ENCODE assay signal across 16 cellular contexts in the genomic region with DNA sequence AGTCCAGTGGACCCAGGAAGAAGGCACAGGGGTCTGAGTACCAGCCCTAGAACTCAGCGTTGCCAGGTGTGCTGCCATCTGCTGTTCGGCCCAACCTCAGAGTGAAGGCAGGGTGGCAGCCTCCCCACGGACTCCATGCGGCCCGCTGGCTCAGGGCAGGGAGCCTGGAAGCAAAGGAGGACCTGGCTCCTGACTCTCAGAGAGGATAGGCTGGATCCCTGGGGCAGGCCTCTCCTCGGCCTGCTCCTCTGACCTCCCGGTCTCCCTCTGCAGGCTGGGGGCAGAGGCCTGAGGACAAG. TPM values are rescaled to one million over a fixed set of nuclear protein-coding genes. Genes with fewer than 3 reads are reported as not detected.
A peak's percentile ranks its signal among the peaks of the same experiment; 100 is the strongest.
DNase-seq lines count a peak whose midpoint lies in the region; ATAC-seq and TF ChIP-seq lines count a peak whose summit lies in the region.
"Had no signal": no experiment of that assay in that cellular context is flagged by ENCODE, and none has a peak within 500 bp of the region (broad histone marks: within the 10 kb centered on the region; RNA-seq: fewer than 3 reads in every experiment).

No MANE protein-coding gene starts in this region.

- H2AFZ ChIP-seq in PC-3 (ENCODE audit: low read length) = no peak overlapping the region

- H3K9me3 ChIP-seq in cardiac muscle cell (ENCODE audit: low read depth) (no peaks in the 10 kb centered on the region), PC-3 (ENCODE audit: low read length) (no peaks in the 10 kb centered on the region), esophagus muscularis mucosa (no peaks in the 10 kb centered on the region)
- H3K9me3 ChIP-seq: ovary, SJSA1 had no signal

- TF ChIP-seq CTCF in cardiac muscle cell (IDR thresholded peaks at IDR 0.05; ENCODE audit: low read depth, low read length) = peak; percentile 15
- peak; percentile 41 for TF ChIP-seq CTCF in PC-3 (conservative IDR thresholded peaks at IDR 0.05; ENCODE audit: low read depth, low read length)
- peak; percentile 43 for TF ChIP-seq CTCF in epithelial cell of proximal tubule (conservative IDR thresholded peaks at IDR 0.05; ENCODE audit: low read depth, low read length)
- TF ChIP-seq CTCF in esophagus muscularis mucosa (IDR thresholded peaks at IDR 0.05) = no peak

- WGBS in esophagus muscularis mucosa = 79% methylated on average over 5 of the region's 7 CpGs

- TF ChIP-seq POLR2A in esophagus muscularis mucosa (IDR thresholded peaks at IDR 0.05; ENCODE audit: low read depth) = no peak

- no peak overlapping the region for H3K9ac ChIP-seq in PC-3 (ENCODE audit: low read length)

- DNase-seq in cardiac muscle cell (ENCODE audit: low read depth in 1 of 2, low spot score in 1 of 2) (no peak), cardiac septum (ENCODE audit: low spot score) (no peak), PC-3 (peak; percentile 10), epithelial cell of proximal tubule (ENCODE audit: low read depth) (no peak), ecto neural progenitor cell (ENCODE audit: low spot score) (no peak), MV-4-11 (lab: John Stamatoyannopoulos, UW) (no peak), esophagus muscularis mucosa (ENCODE audit: extremely low spot score) (no peak)
- DNase-seq: activated CD4-positive, CD25-positive, alpha-beta regulatory T cell treated with anti-CD3 and anti-CD28 coated beads, Interleukin-2, amount 50 U/mL, for 72 hours; activated T-cell treated with anti-CD3 and anti-CD28 coated beads, Interleukin-2, amount 50 U/mL, for 72 hours; CD4-positive, CD25-positive, alpha-beta regulatory T cell; mesendoderm; NCI-H2081; ovary had no signal

- H3K27ac ChIP-seq in cardiac muscle cell (no peak overlapping the region), PC-3 (ENCODE audit: low read length) (no peak overlapping the region), esophagus muscularis mucosa (replicated peaks in 1 of 4) (no peak overlapping the region)
- H3K27ac ChIP-seq: ovary, SJSA1 had no signal

- TF ChIP-seq EP300 in esophagus muscularis mucosa (IDR thresholded peaks at IDR 0.05) = no peak

- intact Hi-C loops in cardiac septum (cut with DNase I) (no loop called here), PC-3 (cut with micrococcal nuclease) (no loop called here), esophagus muscularis mucosa (cut with DNase I) (no loop called here)

- H3F3A ChIP-seq in PC-3 (ENCODE audit: low read length, unreplicated experiment) = no peaks in the 10 kb centered on the region

- ATAC-seq in PC-3 (peak; percentile 42), GM19395 (IDR thresholded peaks at IDR 0.05; ENCODE audit: unreplicated experiment) (no peak)
- ATAC-seq: activated T-cell treated with anti-CD3 and anti-CD28 coated beads, Interleukin-2, amount 50 U/mL, for 72 hours; stimulated activated effector memory CD8-positive, alpha-beta T cell treated with anti-CD3 and anti-CD28 coated beads, Interleukin-12 subunit alpha, Interleukin-12 subunit beta, amount 100 ng/mL, for 72 hours had no signal

- H3K4me2 ChIP-seq in PC-3 (ENCODE audit: low read length) = no peak overlapping the region

- no TSS peak for BruUV-seq in PC-3 (replicated peaks; lab: Mats Ljungman, UMichigan)

- POLR2A ChIA-PET in PC-3 (lab: Charles Lee; ENCODE audit: unreplicated experiment) = no interaction called here

- no peak overlapping the region for H3K4me3 ChIP-seq in cardiac muscle cell
- H3K4me3 ChIP-seq in PC-3 (ENCODE audit: low read length) = no peak overlapping the region
- H3K4me3 ChIP-seq in epithelial cell of proximal tubule (ENCODE audit: low read depth, low read length) = no peak overlapping the region
- no peak overlapping the region for H3K4me3 ChIP-seq in esophagus muscularis mucosa
- H3K4me3 ChIP-seq: ovary, SJSA1 had no signal

- H3K79me2 ChIP-seq in PC-3 (ENCODE audit: low read length) = no peaks in the 10 kb centered on the region

- CTCF ChIA-PET in PC-3 (lab: Charles Lee) = no interaction called here

- no peaks in the 10 kb centered on the region for H4K20me1 ChIP-seq in PC-3 (ENCODE audit: low read length)

- H3K9me2 ChIP-seq in PC-3 (replicated peaks; ENCODE audit: low read length) = no peaks in the 10 kb centered on the region

- H3K36me3 ChIP-seq in cardiac muscle cell (peaks cover 24% of the 10 kb centered on the region), PC-3 (ENCODE audit: low read depth, low read length) (peaks cover 11% of the 10 kb centered on the region), esophagus muscularis mucosa (peaks cover 48 to 73% (median 72%) of the 10 kb centered on the region in 4 donors)
- H3K36me3 ChIP-seq: ovary had no signal

- H3K4me1 ChIP-seq in cardiac muscle cell (ENCODE audit: low read depth) (no peaks in the 10 kb centered on the region), PC-3 (ENCODE audit: insufficient read depth, low read length) (no peaks in the 10 kb centered on the region), esophagus muscularis mucosa (no peaks in the 10 kb centered on the region)
- H3K4me1 ChIP-seq: SJSA1 had no signal

- H3K27me3 ChIP-seq in cardiac muscle cell (no peaks in the 10 kb centered on the region), PC-3 (ENCODE audit: low read length) (no peaks in the 10 kb centered on the region), esophagus muscularis mucosa (no peaks in the 10 kb centered on the region)
- H3K27me3 ChIP-seq: ovary, SJSA1 had no signal

RNA-seq across cellular contexts. Expression of gene MCRS1, which starts 10.1 kb away (rescaled TPM):
- total RNA-seq in cardiac muscle cell = 75.6 and 109 TPM in 2 replicates
- polyA plus RNA-seq in cardiac muscle cell = 74.5 and 104 TPM in 2 replicates
- total RNA-seq in cardiac septum = 118 TPM
- total RNA-seq in PC-3 (2014; rRNA removed) = 86.8 and 95.8 TPM in 2 replicates
- total RNA-seq in epithelial cell of proximal tubule = 62.4 and 118 TPM in 2 replicates
- 10 to 100 TPM; 43.7 to 71.9 (median 56.4) TPM for total RNA-seq in esophagus muscularis mucosa

RNA-seq across cellular contexts. Expression of gene KCNH3, which starts 19.0 kb away (rescaled TPM):
- total RNA-seq in cardiac muscle cell = 0.86 and 1.0 TPM in 2 replicates
- polyA plus RNA-seq in cardiac muscle cell = 0.14 and 0.34 TPM in 2 replicates
- total RNA-seq in cardiac septum = 0.97 TPM
- 0.07 and 0.12 TPM in 2 replicates for total RNA-seq in PC-3 (2014; rRNA removed)
- total RNA-seq in epithelial cell of proximal tubule = 0.07 and 0.12 TPM in 2 replicates
- total RNA-seq in esophagus muscularis mucosa = under 1 TPM in 3 of 4 donors, not detected in 1; 0.34 to 0.66 (median 0.65) TPM

RNA-seq across cellular contexts. Expression of gene FAM186B, which starts 47.6 kb away (rescaled TPM):
- total RNA-seq in cardiac muscle cell (0.21 and 1.6 TPM in 2 replicates), cardiac septum (0.48 TPM), PC-3 (2014; rRNA removed) (0.80 and 1.1 TPM in 2 replicates), epithelial cell of proximal tubule (0.07 TPM in 1 of 2 replicates, not detected in the other), esophagus muscularis mucosa (under 1 TPM; under 0.01 to 0.46 (median 0.21) TPM)
- polyA plus RNA-seq in cardiac muscle cell = 0.64 and 0.99 TPM in 2 replicates
- total RNA-seq: CD4-positive, CD25-positive, alpha-beta regulatory T cell had no signal

Comparison
In these comparisons a context has a peak if more than half of its experiments do, and no peak if none do; other contexts are left out.
1. CTCF ChIP-seq: peak in cardiac muscle cell (single experiment), PC-3 (single experiment) and epithelial cell of proximal tubule (single experiment); none in esophagus muscularis mucosa (0 of 3).